9 cellular contexts compared by ENCODE assay signal in genomic region chr17:27384261-27384701, GRCh38.
DNase-seq lines count a peak whose midpoint lies in the region; ATAC-seq, FAIRE-seq and TF ChIP-seq lines count a peak whose summit lies in the region.
"Had no signal": no experiment of that assay in that cellular context is flagged by ENCODE, and none has a peak within 500 bp of the region (broad histone marks: within the 10 kb centered on the region; RNA-seq: fewer than 3 reads in every experiment).

No MANE protein-coding gene starts in this region.

- dilution Hi-C loops in mammary epithelial cell (cut with HindIII; ENCODE audit: low sequenced_read_pairs) (no loop called here), keratinocyte (cut with MboI; ENCODE audit: extremely low pct_ligation_motif_present, low sequenced_read_pairs) (no loop called here)

- ATAC-seq in naive thymus-derived CD4-positive, alpha-beta T cell: no peak

- CTCF ChIA-PET in mammary epithelial cell (lab: Charles Lee; ENCODE audit: low non-redundant PET): interaction anchor here (0.6 to 1.0 kb wide), 2 partner anchors 30 to 44 kb away, joined by 3 to 9 read pairs; no protein-coding TSS in a partner anchor
- CTCF ChIA-PET in naive thymus-derived CD4-positive, alpha-beta T cell (lab: Charles Lee): no interaction called here

- H3K4me3 Mint-ChIP-seq in naive thymus-derived CD4-positive, alpha-beta T cell: no peak overlapping the region
- H3K4me3 Mint-ChIP-seq: B cell had no signal

- H3K27ac ChIP-seq in mammary epithelial cell (ENCODE audit: insufficient read depth, low read depth, low read length) (no peak overlapping the region), keratinocyte (ENCODE audit: control insufficient read depth, insufficient read depth, low read length) (peak overlapping the region; percentile 21)
- H3K27ac ChIP-seq in naive thymus-derived CD4-positive, alpha-beta T cell (ENCODE audit: low read depth, low read length): no peak overlapping the region
- H3K27ac ChIP-seq in effector memory CD4-positive, alpha-beta T cell (ENCODE audit: insufficient read depth, low read length, poor library complexity, severe bottlenecking): no peak overlapping the region

- H3K79me2 ChIP-seq in mammary epithelial cell (ENCODE audit: insufficient read depth, low read length) (no peaks in the 10 kb centered on the region), keratinocyte (ENCODE audit: control insufficient read depth, insufficient read depth, low read length) (no peaks in the 10 kb centered on the region)

- no peak overlapping the region for H3K4me3 ChIP-seq in mammary epithelial cell (replicated peaks in 1 of 3; ENCODE audit: insufficient read depth in 1 of 3, low read depth in 2 of 3, low read length in 3 of 3)
- H3K4me3 ChIP-seq in keratinocyte (ENCODE audit: control insufficient read depth in 2 of 3, extremely low read depth in 1 of 3, insufficient read depth in 2 of 3, low read depth in 1 of 3, low read length in 3 of 3): no peak overlapping the region
- no peak overlapping the region for H3K4me3 ChIP-seq in naive thymus-derived CD4-positive, alpha-beta T cell (ENCODE audit: low read length)
- H3K4me3 ChIP-seq in effector memory CD4-positive, alpha-beta T cell (ENCODE audit: insufficient read depth, low read depth, low read length, poor library complexity, severe bottlenecking): no peak overlapping the region

- peaks cover 0 to 28% (median 4%) of the 10 kb centered on the region in 7 donors for H3K4me1 Mint-ChIP-seq in naive thymus-derived CD4-positive, alpha-beta T cell

- POLR2A ChIA-PET in naive thymus-derived CD4-positive, alpha-beta T cell (lab: Charles Lee): no interaction called here

- H3K4me1 ChIP-seq in mammary epithelial cell (ENCODE audit: insufficient read depth, low read length): peaks cover 27% of the 10 kb centered on the region
- H3K4me1 ChIP-seq in keratinocyte (ENCODE audit: control insufficient read depth, extremely low read depth, insufficient read depth, low read length): peaks cover 14% of the 10 kb centered on the region
- H3K4me1 ChIP-seq in naive thymus-derived CD4-positive, alpha-beta T cell (ENCODE audit: control insufficient read depth in 2 of 2, insufficient read depth in 2 of 2, low read length in 2 of 2): no peaks in the 10 kb centered on the region
- no peaks in the 10 kb centered on the region for H3K4me1 ChIP-seq in effector memory CD4-positive, alpha-beta T cell (ENCODE audit: control insufficient read depth, insufficient read depth, low read length, poor library complexity, severe bottlenecking)

- in situ Hi-C loops in mammary epithelial cell (cut with MboI; ENCODE audit: low sequenced_read_pairs in 2 of 2): no loop called here

- intact Hi-C loops in mammary epithelial cell (cut with micrococcal nuclease): loop anchor here (1.0 to 2.0 kb wide), 2 partner anchors 31 to 216 kb away; no protein-coding TSS in a partner anchor
- intact Hi-C loops in naive thymus-derived CD4-positive, alpha-beta T cell (cut with micrococcal nuclease): loop anchor here in 1 of 2 donors (2.0 to 10.0 kb wide), 2 partner anchors 31 to 71 kb away; partner anchors contain the start of gene KSR1

- 0% methylated on average over 7 of the region's 7 CpGs for WGBS in mammary epithelial cell (ENCODE audit: low coverage, missing lambda C conversion rate)

- H3K9me3 ChIP-seq in mammary epithelial cell (replicated peaks; ENCODE audit: insufficient read depth, low read length) (no peaks in the 10 kb centered on the region), keratinocyte (ENCODE audit: control insufficient read depth, low read depth, low read length) (no peaks in the 10 kb centered on the region)
- H3K9me3 ChIP-seq in naive thymus-derived CD4-positive, alpha-beta T cell (ENCODE audit: control insufficient read depth in 2 of 3, low read length in 3 of 3): no peaks in the 10 kb centered on the region
- H3K9me3 ChIP-seq in effector memory CD4-positive, alpha-beta T cell (ENCODE audit: control insufficient read depth, low read length): no peaks in the 10 kb centered on the region

- H3K9ac ChIP-seq in mammary epithelial cell (ENCODE audit: insufficient read depth, low read length): no peak overlapping the region
- no peak overlapping the region for H3K9ac ChIP-seq in keratinocyte (ENCODE audit: control insufficient read depth, extremely low read depth, insufficient read depth, low read length)

- no TSS peak for BruUV-seq in mammary epithelial cell (replicated peaks; lab: Mats Ljungman, UMichigan)

- H3K27me3 ChIP-seq in mammary epithelial cell (ENCODE audit: insufficient read depth, low read length) (no peaks in the 10 kb centered on the region), keratinocyte (ENCODE audit: control insufficient read depth, extremely low read depth, insufficient read depth, low read length) (no peaks in the 10 kb centered on the region)
- H3K27me3 ChIP-seq in naive thymus-derived CD4-positive, alpha-beta T cell (ENCODE audit: control insufficient read depth in 2 of 2, insufficient read depth in 2 of 2, low read length in 2 of 2): peaks cover 0 to 4% of the 10 kb centered on the region in 2 donors
- no peaks in the 10 kb centered on the region for H3K27me3 ChIP-seq in effector memory CD4-positive, alpha-beta T cell (replicated peaks; ENCODE audit: control insufficient read depth, insufficient read depth, low read length, poor library complexity, severe bottlenecking)

- H3K36me3 Mint-ChIP-seq in naive thymus-derived CD4-positive, alpha-beta T cell: no peaks in the 10 kb centered on the region

- H3K27ac Mint-ChIP-seq in naive thymus-derived CD4-positive, alpha-beta T cell: no peak overlapping the region

- peak; percentile 95 for FAIRE-seq in keratinocyte (lab: Jason Lieb, UNC)
- FAIRE-seq in urothelium cell line (lab: Jason Lieb, UNC): no peak

- DNase-seq in NCI-H2171 treated with DMSO at 0.1 percent for 48 hours (lab: John Stamatoyannopoulos, UW): peak; percentile 5
- no peak for DNase-seq in NCI-H2171 (lab: John Stamatoyannopoulos, UW)
- DNase-seq in mammary epithelial cell: peak; percentile 97
- DNase-seq in keratinocyte (ENCODE audit: low read depth, low spot score): peak; percentile 68
- DNase-seq in urothelium cell line (ENCODE audit: low spot score): peak; percentile 60
- DNase-seq in GF-D8 (lab: John Stamatoyannopoulos, UW): no peak
- no peak for DNase-seq in naive thymus-derived CD4-positive, alpha-beta T cell
- no peak for DNase-seq in effector memory CD4-positive, alpha-beta T cell

- peaks cover 10 to 19% (median 13%) of the 10 kb centered on the region in 5 donors for H3K27me3 Mint-ChIP-seq in naive thymus-derived CD4-positive, alpha-beta T cell

- H4K20me1 ChIP-seq in mammary epithelial cell (ENCODE audit: insufficient read depth, low read length): no peaks in the 10 kb centered on the region
- no peaks in the 10 kb centered on the region for H4K20me1 ChIP-seq in keratinocyte (ENCODE audit: control insufficient read depth, extremely low read depth, insufficient read depth, low read length)

- H2AFZ ChIP-seq in mammary epithelial cell (ENCODE audit: low read depth, low read length): no peak overlapping the region
- H2AFZ ChIP-seq in keratinocyte (ENCODE audit: control insufficient read depth, low read length): no peak overlapping the region

- H3K9me3 Mint-ChIP-seq in naive thymus-derived CD4-positive, alpha-beta T cell: peaks cover 0 to 3% (median 0%) of the 10 kb centered on the region in 11 donors

- H3K4me2 ChIP-seq in mammary epithelial cell (ENCODE audit: insufficient read depth, low read depth, low read length) (peak overlapping the region; percentile 48), keratinocyte (ENCODE audit: control insufficient read depth, extremely low read depth, insufficient read depth, low read depth, low read length) (peak overlapping the region; percentile 15)

- TF ChIP-seq CTCF in mammary epithelial cell (conservative IDR thresholded peaks at IDR 0.05 in 1 of 2, IDR thresholded peaks at IDR 0.05 in 1 of 2; ENCODE audit: extremely low read depth in 1 of 2, insufficient read depth in 1 of 2, low read depth in 1 of 2, low read length in 2 of 2): peak in 1 of 2 donors; percentile 28
- TF ChIP-seq CTCF in keratinocyte (optimal IDR thresholded peaks at IDR 0.05 in 1 of 3, IDR thresholded peaks at IDR 0.05 in 1 of 3, conservative IDR thresholded peaks at IDR 0.05 in 1 of 3; ENCODE audit: extremely low read depth in 1 of 3, insufficient read depth in 2 of 3, low read length in 3 of 3): peak in 1 of 3 experiments; percentile 11

- H3K36me3 ChIP-seq in mammary epithelial cell (ENCODE audit: insufficient read depth, low read length) (no peaks in the 10 kb centered on the region), keratinocyte (ENCODE audit: control insufficient read depth in 2 of 2, extremely low read depth in 1 of 2, insufficient read depth in 2 of 2, low read length in 2 of 2) (no peaks in the 10 kb centered on the region)
- no peaks in the 10 kb centered on the region for H3K36me3 ChIP-seq in naive thymus-derived CD4-positive, alpha-beta T cell (ENCODE audit: control insufficient read depth in 2 of 3, insufficient read depth in 3 of 3, low read length in 3 of 3)
- no peaks in the 10 kb centered on the region for H3K36me3 ChIP-seq in effector memory CD4-positive, alpha-beta T cell (ENCODE audit: control insufficient read depth, insufficient read depth, low read length)

- H3K9me1 ChIP-seq in keratinocyte (ENCODE audit: control insufficient read depth, extremely low read depth, insufficient read depth, low read length): no peaks in the 10 kb centered on the region

Comparison
In these comparisons a context has a peak if more than half of its experiments do, and no peak if none do; other contexts are left out.
1. DNase-seq: peak in NCI-H2171 treated with DMSO at 0.1 percent for 48 hours (single experiment), mammary epithelial cell (single experiment), keratinocyte (single experiment) and urothelium cell line (single experiment); none in NCI-H2171 (single experiment), GF-D8 (single experiment), naive thymus-derived CD4-positive, alpha-beta T cell (0 of 9) and effector memory CD4-positive, alpha-beta T cell (0 of 3).